Comparison of ENCODE assay signal across 8 cellular contexts in genomic region chr16:1825381-1825863, GRCh38. TPM values are rescaled to one million over a fixed set of nuclear protein-coding genes. Genes with fewer than 3 reads are reported as not detected.
DNase-seq lines count a peak whose midpoint lies in the region; ATAC-seq and TF ChIP-seq lines count a peak whose summit lies in the region.

No MANE protein-coding gene starts in this region.

- H3K9me3 ChIP-seq in naive thymus-derived CD4-positive, alpha-beta T cell (ENCODE audit: control insufficient read depth in 2 of 3, low read length in 3 of 3), result no peaks in the 10 kb centered on the region

- H3K27ac ChIP-seq in KMS-11, result no peak overlapping the region
- peak overlapping the region; percentile 78 for H3K27ac ChIP-seq in naive thymus-derived CD4-positive, alpha-beta T cell (ENCODE audit: low read depth, low read length)

- no peak for DNase-seq in AG04449 (ENCODE audit: low read depth, low spot score)
- no peak for DNase-seq in choroid plexus epithelial cell (ENCODE audit: low read depth)
- DNase-seq in naive thymus-derived CD4-positive, alpha-beta T cell, result no peak
- no peak for DNase-seq in D341Med (ENCODE audit: low spot score)
- no peak for DNase-seq in HEK293T (ENCODE audit: extremely low spot score)
- no peak for DNase-seq in posterior cingulate gyrus

- POLR2A ChIA-PET in AG04449 (lab: Yijun Ruan, JAX), result no interaction called here
- POLR2A ChIA-PET in naive thymus-derived CD4-positive, alpha-beta T cell (lab: Charles Lee), result interaction anchor here (0.5 to 3.6 kb wide), 3 partner anchors 8 to 51 kb away, joined by 3 to 33 read pairs (median 5); partner anchors contain the start of genes NUBP2 and SPSB3
- POLR2A ChIA-PET in HEK293T (lab: Yijun Ruan, JAX), result interaction anchor here (1.0 to 1.5 kb wide), 2 partner anchors 42 to 139 kb away, joined by 3 read pairs; partner anchors contain the start of genes NUBP2 and RPS2

- no peak overlapping the region; the same call in 1 of the 2 replicates for H3K9ac ChIP-seq in KMS-11

- H3K4me3 ChIP-seq in AG04449 (ENCODE audit: low read depth, low read length) (peak overlapping the region; percentile 99), KMS-11 (IDR thresholded peaks at IDR 0.05; ENCODE audit: insufficient read depth, low read depth, low read length) (no peak overlapping the region), choroid plexus epithelial cell (ENCODE audit: low read depth, low read length) (peak overlapping the region; percentile 100)
- H3K4me3 ChIP-seq in naive thymus-derived CD4-positive, alpha-beta T cell (ENCODE audit: low read length), result peak overlapping the region; percentile 69

- H3K9me3 Mint-ChIP-seq in naive thymus-derived CD4-positive, alpha-beta T cell, result peaks cover 0 to 2% (median 0%) of the 10 kb centered on the region in 11 donors

- no peaks in the 10 kb centered on the region for H3K36me3 ChIP-seq in KMS-11 (ENCODE audit: insufficient read depth)
- peaks cover 3 to 35% (median 7%) of the 10 kb centered on the region in 3 experiments for H3K36me3 ChIP-seq in naive thymus-derived CD4-positive, alpha-beta T cell (ENCODE audit: control insufficient read depth in 2 of 3, insufficient read depth in 3 of 3, low read length in 3 of 3)

- no peaks in the 10 kb centered on the region for H3K27me3 ChIP-seq in KMS-11 (ENCODE audit: insufficient read depth, low read depth)
- H3K27me3 ChIP-seq in naive thymus-derived CD4-positive, alpha-beta T cell (ENCODE audit: control insufficient read depth in 2 of 2, insufficient read depth in 2 of 2, low read length in 2 of 2), result no peaks in the 10 kb centered on the region

- H3K27me3 Mint-ChIP-seq in naive thymus-derived CD4-positive, alpha-beta T cell, result no peaks in the 10 kb centered on the region

- peaks cover 0 to 4% (median 0%) of the 10 kb centered on the region in 5 donors for H3K36me3 Mint-ChIP-seq in naive thymus-derived CD4-positive, alpha-beta T cell

- peaks cover 21% of the 10 kb centered on the region; the same call in 1 of the 2 replicates for H3K79me2 ChIP-seq in KMS-11 (ENCODE audit: insufficient read depth, low read depth)

- no peaks in the 10 kb centered on the region for H4K20me1 ChIP-seq in KMS-11 (ENCODE audit: insufficient read depth)

- peak overlapping the region; percentile 77 to 93 (median 91) for H3K27ac Mint-ChIP-seq in naive thymus-derived CD4-positive, alpha-beta T cell

- H3K4me1 ChIP-seq in KMS-11 (ENCODE audit: low read depth, poor library complexity, severe bottlenecking), result peaks cover 24% of the 10 kb centered on the region
- peaks cover 19 to 26% of the 10 kb centered on the region in 2 donors for H3K4me1 ChIP-seq in naive thymus-derived CD4-positive, alpha-beta T cell (ENCODE audit: control insufficient read depth in 2 of 2, insufficient read depth in 2 of 2, low read length in 2 of 2)

- intact Hi-C loops in naive thymus-derived CD4-positive, alpha-beta T cell (cut with micrococcal nuclease), result loop anchor here in 1 of 2 donors (5.0 kb wide), 1 partner anchor 118 kb away; the partner anchor contains the start of gene MAPK8IP3
- intact Hi-C loops in posterior cingulate gyrus (cut with DNase I), result loop anchor here (5.0 kb wide), 1 partner anchor 53 kb away; the partner anchor contains the start of genes EME2, MRPS34 and NME3

- no peak for ATAC-seq in naive thymus-derived CD4-positive, alpha-beta T cell
- ATAC-seq in GM19328 (IDR thresholded peaks at IDR 0.05; ENCODE audit: unreplicated experiment), result no peak

- H3K4me2 ChIP-seq in KMS-11, result peak overlapping the region; percentile 80

- H2AFZ ChIP-seq in KMS-11 (ENCODE audit: low read depth), result 0 out of 2 replicates have a peak overlapping the region, but pooled peaks have one; percentile 24

- H3K4me1 Mint-ChIP-seq in naive thymus-derived CD4-positive, alpha-beta T cell, result peaks cover 21 to 55% (median 39%) of the 10 kb centered on the region in 7 donors

- CTCF ChIA-PET in AG04449 (lab: Yijun Ruan, JAX) (interaction anchor here (1.1 kb wide), 1 partner anchor 33 kb away, joined by 5 read pairs; no protein-coding TSS in a partner anchor), HEK293T (lab: Yijun Ruan, JAX) (no interaction called here)
- CTCF ChIA-PET in naive thymus-derived CD4-positive, alpha-beta T cell (lab: Charles Lee), result interaction anchor here (0.5 kb wide), 1 partner anchor 690 kb away, joined by 3 read pairs; no protein-coding TSS in a partner anchor

- TF ChIP-seq CTCF in AG04449 (IDR thresholded peaks at IDR 0.05; ENCODE audit: insufficient read depth, low read length, missing control alignments), result no peak
- no peak for TF ChIP-seq CTCF in KMS-11 (conservative IDR thresholded peaks at IDR 0.05; ENCODE audit: low read depth, low read length)
- no peak for TF ChIP-seq CTCF in choroid plexus epithelial cell (conservative IDR thresholded peaks at IDR 0.05; ENCODE audit: low read depth, low read length)

- H3K4me3 Mint-ChIP-seq in naive thymus-derived CD4-positive, alpha-beta T cell, result peak overlapping the region; percentile 82 to 90 (median 86)

TF ChIP-seq in HEK293T, 16 proteins besides CTCF, POLR2A, EP300 and RAD21:
- TF ChIP-seq L3MBTL2 (conservative IDR thresholded peaks at IDR 0.05) (no peak), FOXA1 (IDR thresholded peaks at IDR 0.05) (no peak), FOXK2 (IDR thresholded peaks at IDR 0.05) (no peak), NFRKB (IDR thresholded peaks at IDR 0.05) (no peak), CTBP1 (IDR thresholded peaks at IDR 0.05; ENCODE audit: borderline replicate concordance) (no peak), LEF1 (IDR thresholded peaks at IDR 0.05; ENCODE audit: borderline replicate concordance) (no peak), ELF4 (IDR thresholded peaks at IDR 0.05) (no peak)
TF ChIP-seq in HEK293T: peak in this region for 0.

RNA-seq across cellular contexts. Expression of gene HAGH, which starts 1.2 kb away (rescaled TPM):
- total RNA-seq in naive thymus-derived CD4-positive, alpha-beta T cell, result 10 to 100 TPM; 46.2 to 72.9 (median 48.9) TPM
- polyA plus RNA-seq in naive thymus-derived CD4-positive, alpha-beta T cell, result 10 to 100 TPM; 39.4 to 62.4 TPM

RNA-seq across cellular contexts. Expression of gene FAHD1, which starts 1.6 kb away (rescaled TPM):
- total RNA-seq in naive thymus-derived CD4-positive, alpha-beta T cell, result 10 to 100 TPM in 1 of 5 experiments, 1 to 10 TPM in 4; 7.8 to 12.9 (median 9.7) TPM
- polyA plus RNA-seq in naive thymus-derived CD4-positive, alpha-beta T cell, result 10 to 100 TPM; 27.5 to 28.6 TPM

RNA-seq across cellular contexts. Expression of gene IGFALS, which starts 31.9 kb away (rescaled TPM):
- 1 to 10 TPM in 3 of 5 experiments, under 1 TPM in 2; 0.19 to 1.5 (median 1.1) TPM for total RNA-seq in naive thymus-derived CD4-positive, alpha-beta T cell
- polyA plus RNA-seq in naive thymus-derived CD4-positive, alpha-beta T cell, result under 1 TPM in 1 of 2 donors, not detected in 1; 0.40 TPM

RNA-seq across cellular contexts. Expression of gene NUBP2, which starts 42.7 kb away (rescaled TPM):
- total RNA-seq in naive thymus-derived CD4-positive, alpha-beta T cell, result 10 to 100 TPM; 39.3 to 60.2 (median 48.6) TPM
- polyA plus RNA-seq in naive thymus-derived CD4-positive, alpha-beta T cell, result 10 to 100 TPM; 96.7 to 98.9 TPM

RNA-seq across cellular contexts. Expression of gene SPSB3, which starts 43.1 kb away (rescaled TPM):
- total RNA-seq in naive thymus-derived CD4-positive, alpha-beta T cell, result 100 to 1,000 TPM in 2 of 5 experiments, 10 to 100 TPM in 3; 38.2 to 127 (median 72.3) TPM
- polyA plus RNA-seq in naive thymus-derived CD4-positive, alpha-beta T cell, result 10 to 100 TPM; 38.7 to 58.9 TPM
